ENCODE assay signal across 8 cellular contexts in the genomic region with DNA sequence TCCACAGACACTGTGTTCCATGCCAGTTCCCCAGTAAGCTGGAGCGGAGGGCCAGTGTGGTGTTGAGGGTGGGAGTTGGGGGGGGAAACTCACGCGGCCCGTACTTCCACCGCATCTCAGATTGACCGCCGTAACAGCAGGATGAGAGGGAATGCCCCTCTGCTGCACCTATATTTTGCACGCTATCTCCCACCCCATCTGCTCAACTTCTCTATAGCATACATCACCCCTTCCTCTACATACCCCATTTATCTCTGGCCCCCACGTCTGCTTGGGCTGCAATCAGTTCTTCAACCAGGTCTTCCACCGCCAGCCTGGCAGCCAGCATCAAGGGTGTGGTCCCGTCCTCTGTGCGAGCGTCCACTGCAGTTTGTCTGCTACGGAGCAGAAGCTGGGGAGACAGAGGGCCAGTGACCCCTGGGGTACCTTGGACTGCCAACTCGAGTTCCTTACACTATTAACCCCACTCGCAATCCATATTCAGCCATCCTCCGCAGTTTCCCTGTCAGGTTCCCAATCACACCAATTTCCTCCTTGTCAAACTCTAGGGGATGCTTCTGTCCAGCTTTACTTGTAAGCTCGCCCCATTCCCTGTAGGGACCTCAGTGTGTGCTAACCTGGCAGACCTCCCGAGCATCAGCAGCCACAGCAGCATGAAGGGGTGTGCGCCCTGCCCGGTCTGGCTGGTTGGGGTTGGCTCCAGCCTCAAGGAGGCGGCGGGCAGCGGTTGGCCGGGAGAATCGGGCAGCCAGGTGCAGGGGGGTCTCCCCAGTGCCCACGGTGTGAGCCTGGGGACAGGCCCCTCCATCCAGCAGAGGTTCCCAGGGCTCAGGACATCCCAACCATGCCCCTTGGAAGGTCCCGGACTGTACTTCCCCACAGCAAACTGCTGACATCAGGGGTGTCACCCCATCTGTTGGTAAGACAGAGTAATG. TPM values are rescaled to one million over a fixed set of nuclear protein-coding genes. Genes with fewer than 3 reads are reported as not detected.
DNase-seq lines count a peak whose midpoint lies in the region; ATAC-seq and TF ChIP-seq lines count a peak whose summit lies in the region.

No MANE protein-coding gene starts in this region.

- BruUV-seq in OCI-LY7 (replicated peaks; lab: Mats Ljungman, UMichigan) = no TSS peak

- H3K9me3 ChIP-seq in OCI-LY7 (ENCODE audit: low read length) (no peaks in the 10 kb centered on the region), mononuclear cell (ENCODE audit: low read depth, low read length) (no peaks in the 10 kb centered on the region), vagina (no peaks in the 10 kb centered on the region)

- CTCF ChIA-PET in OCI-LY7 (lab: Charles Lee; ENCODE audit: unreplicated experiment) = interaction anchor here (0.6 kb wide), 2 partner anchors 87 to 651 kb away, joined by 7 to 15 read pairs; no protein-coding TSS in a partner anchor

- intact Hi-C loops in OCI-LY7 (cut with micrococcal nuclease; ENCODE audit: unreplicated experiment) = no loop called here
- intact Hi-C loops in vagina (cut with DNase I) = loop anchor here (5.0 kb wide), 1 partner anchor 80 kb away; no protein-coding TSS in a partner anchor

- ATAC-seq in HG02678 (IDR thresholded peaks at IDR 0.05; ENCODE audit: unreplicated experiment) = no peak

- H3K27me3 ChIP-seq in mononuclear cell (ENCODE audit: insufficient read depth, low read length) (no peaks in the 10 kb centered on the region), vagina (no peaks in the 10 kb centered on the region)

- POLR2A ChIA-PET in OCI-LY7 (lab: Charles Lee) = interaction anchor here (0.6 to 0.9 kb wide), 4 partner anchors 9 to 54 kb away, joined by 3 to 6 read pairs (median 4); partner anchors contain the start of gene NOTCH4

- H2AFZ ChIP-seq in OCI-LY7 (ENCODE audit: low read length) = no peak overlapping the region; the same call in 1 of the 2 replicates

- DNase-seq in EH (ENCODE audit: low read depth) = peak; percentile 29
- no peak for DNase-seq in OCI-LY7 (ENCODE audit: low spot score)
- peak; percentile 62 for DNase-seq in ecto neural progenitor cell (ENCODE audit: low spot score)
- no peak for DNase-seq in vagina (ENCODE audit: extremely low spot score in 2 of 2)
- no peak for DNase-seq in stimulated activated CD4-positive, alpha-beta T cell treated with anti-CD3 and anti-CD28 coated beads, Interleukin-4, amount 100 ng/mL, for 1 hour
- DNase-seq in RKO (ENCODE audit: low spot score) = no peak

- TF ChIP-seq CTCF in OCI-LY7 (conservative IDR thresholded peaks at IDR 0.05; ENCODE audit: low read length) = 0 out of 2 replicates have a peak, but pooled peaks have one; percentile 14
- no peak for TF ChIP-seq CTCF in vagina (IDR thresholded peaks at IDR 0.05)

- H3K4me3 ChIP-seq in OCI-LY7 (ENCODE audit: low read depth, low read length, poor library complexity, severe bottlenecking) (peak overlapping the region; percentile 79), mononuclear cell (ENCODE audit: low read length) (peak overlapping the region; percentile 98), vagina (peak overlapping the region; percentile 72 to 87)

- H3K36me3 ChIP-seq in OCI-LY7 (ENCODE audit: insufficient read depth, low read length) (no peaks in the 10 kb centered on the region), vagina (no peaks in the 10 kb centered on the region)

- H3K79me2 ChIP-seq in OCI-LY7 (ENCODE audit: insufficient read depth, low read depth, low read length) = peaks cover 7% of the 10 kb centered on the region; the same call in 1 of the 2 replicates

- H3K9me2 ChIP-seq in OCI-LY7 (ENCODE audit: insufficient read depth, low read length) = no peaks in the 10 kb centered on the region

- peak overlapping the region; percentile 74 for H3K4me2 ChIP-seq in OCI-LY7 (ENCODE audit: low read length)

- H3K27ac ChIP-seq in OCI-LY7 (ENCODE audit: low read depth, low read length, poor library complexity, severe bottlenecking) = peak overlapping the region; percentile 72
- peak overlapping the region; percentile 99 for H3K27ac ChIP-seq in vagina

- no peaks in the 10 kb centered on the region for H4K20me1 ChIP-seq in OCI-LY7 (ENCODE audit: insufficient read depth, low read length)

- H3K4me1 ChIP-seq in OCI-LY7 (ENCODE audit: insufficient read depth, low read length, poor library complexity, severe bottlenecking) (peaks cover 44% of the 10 kb centered on the region), mononuclear cell (ENCODE audit: insufficient read depth, low read length) (peaks cover 39% of the 10 kb centered on the region), vagina (peaks cover 29% of the 10 kb centered on the region)

- no peak for TF ChIP-seq POLR2A in vagina (IDR thresholded peaks at IDR 0.05)

RNA-seq across cellular contexts. Expression of gene GPSM3, which starts 4.5 kb away (rescaled TPM):
- 94.4 and 101 TPM in 2 replicates for total RNA-seq in OCI-LY7 (2014; rRNA removed; shearing (Covaris generic))
- total RNA-seq in OCI-LY7 (2022) (99.9 and 100 TPM in 2 replicates), mononuclear cell (131 TPM), vagina (16.2 TPM)

RNA-seq across cellular contexts. Expression of gene PBX2, which starts 6.9 kb away (rescaled TPM):
- total RNA-seq in OCI-LY7 (2014; rRNA removed; shearing (Covaris generic)) = 23.1 and 23.7 TPM in 2 replicates
- total RNA-seq in OCI-LY7 (2022) = 77.3 and 80.5 TPM in 2 replicates
- total RNA-seq in mononuclear cell = 49.5 TPM
- total RNA-seq in vagina = 49.4 TPM

RNA-seq across cellular contexts. Expression of gene AGER, which starts 12.9 kb away (rescaled TPM):
- 6.6 and 6.7 TPM in 2 replicates for total RNA-seq in OCI-LY7 (2014; rRNA removed; shearing (Covaris generic))
- total RNA-seq in OCI-LY7 (2022) (26.9 and 29.9 TPM in 2 replicates), mononuclear cell (1.5 TPM), vagina (8.1 TPM)

RNA-seq across cellular contexts. Expression of gene RNF5, which starts 18.7 kb away (rescaled TPM):
- 51.3 and 59.9 TPM in 2 replicates for total RNA-seq in OCI-LY7 (2014; rRNA removed; shearing (Covaris generic))
- total RNA-seq in OCI-LY7 (2022) (50.6 and 56.1 TPM in 2 replicates), mononuclear cell (13.2 TPM), vagina (48.4 TPM)

RNA-seq across cellular contexts. Expression of gene AGPAT1, which starts 21.1 kb away (rescaled TPM):
- total RNA-seq in OCI-LY7 (2014; rRNA removed; shearing (Covaris generic)) = 18.0 and 24.5 TPM in 2 replicates
- total RNA-seq in OCI-LY7 (2022) (28.1 and 30.1 TPM in 2 replicates), mononuclear cell (12.9 TPM), vagina (35.1 TPM)

Comparison
In these comparisons a context has a peak if more than half of its experiments do, and no peak if none do; other contexts are left out.
1. DNase-seq: peak in EH (single experiment) and ecto neural progenitor cell (single experiment); none in OCI-LY7 (single experiment), vagina (0 of 2), stimulated activated CD4-positive, alpha-beta T cell treated with anti-CD3 and anti-CD28 coated beads, Interleukin-4, amount 100 ng/mL, for 1 hour (single experiment) and RKO (single experiment).
2. Peak in every context shown above with its lines, with median percentiles within 50 percentile points of each other: H3K4me3 ChIP-seq.